18 cellular contexts compared by ENCODE assay signal in genomic region chr12:55771736-55772135, GRCh38. TPM values are rescaled to one million over a fixed set of nuclear protein-coding genes. Genes with fewer than 3 reads are reported as not detected.
A peak's percentile ranks its signal among the peaks of the same experiment; 100 is the strongest.
DNase-seq lines count a peak whose midpoint lies in the region; ATAC-seq and TF ChIP-seq lines count a peak whose summit lies in the region.
"Had no signal": no experiment of that assay in that cellular context is flagged by ENCODE, and none has a peak within 500 bp of the region (broad histone marks: within the 10 kb centered on the region; RNA-seq: fewer than 3 reads in every experiment).

No MANE protein-coding gene starts in this region.

- peaks cover 31% of the 10 kb centered on the region for H3K36me3 Mint-ChIP-seq in activated CD8-positive, alpha-beta T cell treated with anti-CD3 and anti-CD28 coated beads for 36 hours (ENCODE audit: low read depth)
- peaks cover 26% of the 10 kb centered on the region for H3K36me3 Mint-ChIP-seq in activated CD8-positive, alpha-beta T cell treated with anti-CD3 and anti-CD28 coated beads, Interleukin-2, amount 10 ng/mL, durations not matched to agents 7 days and 5 days (ENCODE audit: low read depth)
- H3K36me3 Mint-ChIP-seq in glutamatergic neuron (ENCODE audit: unreplicated experiment): no peaks in the 10 kb centered on the region

- no peak overlapping the region for H3K4me3 Mint-ChIP-seq in activated CD8-positive, alpha-beta T cell treated with anti-CD3 and anti-CD28 coated beads for 36 hours
- H3K4me3 Mint-ChIP-seq in activated CD8-positive, alpha-beta T cell treated with anti-CD3 and anti-CD28 coated beads, Interleukin-2, amount 10 ng/mL, durations not matched to agents 7 days and 5 days: no peak overlapping the region
- no peak overlapping the region for H3K4me3 Mint-ChIP-seq in glutamatergic neuron (ENCODE audit: unreplicated experiment)
- H3K4me3 Mint-ChIP-seq: activated CD4-positive, alpha-beta T cell treated with anti-CD3 and anti-CD28 coated beads, Interleukin-2, amount 10 ng/mL, durations not matched to agents 7 days and 5 days; stimulated activated naive B cell treated with anti-CD40 and anti-IgM and Interleukin-4, amounts not matched to agents 10 μg/mL and 1 μg/mL and 100 μg/mL, for 72 hours had no signal

- no peak for DNase-seq in activated CD8-positive, alpha-beta T cell treated with anti-CD3 and anti-CD28 coated beads for 36 hours
- DNase-seq in activated CD8-positive, alpha-beta T cell treated with anti-CD3 and anti-CD28 coated beads, Interleukin-2, amount 10 ng/mL, durations not matched to agents 7 days and 5 days: no peak
- DNase-seq in NCI-H2171 (lab: John Stamatoyannopoulos, UW): peak; percentile 52
- DNase-seq in glutamatergic neuron: no peak
- peak; percentile 43 for DNase-seq in retina
- DNase-seq in HEK293T (ENCODE audit: extremely low spot score): no peak
- DNase-seq in stimulated activated naive CD4-positive, alpha-beta T cell (lab: John Stamatoyannopoulos, UW): no peak
- DNase-seq: activated CD4-positive, alpha-beta T cell treated with anti-CD3 and anti-CD28 coated beads, Interleukin-2, amount 10 ng/mL, durations not matched to agents 7 days and 5 days; cortex of kidney; GF-D8; islet precursor cell; NCI-H2081 treated with DMSO at 0.1 percent for 48 hours; nucleus accumbens; spleen; stimulated activated CD4-positive, alpha-beta T cell treated with anti-CD3 and anti-CD28 coated beads, Interleukin-2, amount 100 ng/mL, for 48 hours; stimulated activated naive B cell treated with anti-CD40 and anti-IgM and Interleukin-4, amounts not matched to agents 10 μg/mL and 1 μg/mL and 100 μg/mL, for 72 hours; uterus had no signal

- CTCF ChIA-PET in activated CD8-positive, alpha-beta T cell treated with anti-CD3 and anti-CD28 coated beads for 36 hours (lab: Charles Lee): interaction anchor here (0.7 to 3.8 kb wide), 6 partner anchors 15 to 155 kb away, joined by 3 to 25 read pairs (median 4); partner anchors contain the start of gene SARNP
- CTCF ChIA-PET in activated CD8-positive, alpha-beta T cell treated with anti-CD3 and anti-CD28 coated beads, Interleukin-2, amount 10 ng/mL, durations not matched to agents 7 days and 5 days (lab: Charles Lee): interaction anchor here (1.1 to 3.3 kb wide), 5 partner anchors 14 to 34 kb away, joined by 3 to 15 read pairs (median 4); no protein-coding TSS in a partner anchor
- CTCF ChIA-PET in HEK293T (lab: Yijun Ruan, JAX): no interaction called here

- TF ChIP-seq CTCF in activated CD8-positive, alpha-beta T cell treated with anti-CD3 and anti-CD28 coated beads for 36 hours (IDR thresholded peaks at IDR 0.05): no peak
- TF ChIP-seq CTCF in glutamatergic neuron (IDR thresholded peaks at IDR 0.05; ENCODE audit: partially characterized antibody, unreplicated experiment): no peak

- no peak for ATAC-seq in activated CD8-positive, alpha-beta T cell treated with anti-CD3 and anti-CD28 coated beads for 36 hours
- ATAC-seq in activated CD8-positive, alpha-beta T cell treated with anti-CD3 and anti-CD28 coated beads, Interleukin-2, amount 10 ng/mL, durations not matched to agents 7 days and 5 days: no peak
- ATAC-seq in GM18511 (IDR thresholded peaks at IDR 0.05; ENCODE audit: unreplicated experiment): no peak
- ATAC-seq: stimulated activated naive B cell treated with anti-CD40 and anti-IgM and Interleukin-4, amounts not matched to agents 10 μg/mL and 1 μg/mL and 100 μg/mL, for 72 hours had no signal

- H3K9me3 Mint-ChIP-seq in activated CD8-positive, alpha-beta T cell treated with anti-CD3 and anti-CD28 coated beads for 36 hours: no peaks in the 10 kb centered on the region
- no peaks in the 10 kb centered on the region for H3K9me3 Mint-ChIP-seq in activated CD8-positive, alpha-beta T cell treated with anti-CD3 and anti-CD28 coated beads, Interleukin-2, amount 10 ng/mL, durations not matched to agents 7 days and 5 days (ENCODE audit: insufficient read depth)
- H3K9me3 Mint-ChIP-seq in glutamatergic neuron (ENCODE audit: unreplicated experiment): no peaks in the 10 kb centered on the region
- H3K9me3 Mint-ChIP-seq: activated CD4-positive, alpha-beta T cell treated with anti-CD3 and anti-CD28 coated beads, Interleukin-2, amount 10 ng/mL, durations not matched to agents 7 days and 5 days; stimulated activated naive B cell treated with anti-CD40 and anti-IgM and Interleukin-4, amounts not matched to agents 10 μg/mL and 1 μg/mL and 100 μg/mL, for 72 hours had no signal

- peaks cover 6% of the 10 kb centered on the region for H3K4me1 Mint-ChIP-seq in activated CD8-positive, alpha-beta T cell treated with anti-CD3 and anti-CD28 coated beads for 36 hours (ENCODE audit: low read depth)
- H3K4me1 Mint-ChIP-seq in activated CD8-positive, alpha-beta T cell treated with anti-CD3 and anti-CD28 coated beads, Interleukin-2, amount 10 ng/mL, durations not matched to agents 7 days and 5 days (ENCODE audit: low read depth): peaks cover 3% of the 10 kb centered on the region
- peaks cover 8% of the 10 kb centered on the region for H3K4me1 Mint-ChIP-seq in glutamatergic neuron (ENCODE audit: low read depth, unreplicated experiment)

- intact Hi-C loops in activated CD8-positive, alpha-beta T cell treated with anti-CD3 and anti-CD28 coated beads for 36 hours (cut with micrococcal nuclease): no loop called here

- POLR2A ChIA-PET in activated CD8-positive, alpha-beta T cell treated with anti-CD3 and anti-CD28 coated beads for 36 hours (lab: Charles Lee): interaction anchor here (1.1 to 1.7 kb wide), 5 partner anchors 26 to 133 kb away, joined by 3 to 6 read pairs (median 3); partner anchors contain the start of gene CD63
- POLR2A ChIA-PET in activated CD8-positive, alpha-beta T cell treated with anti-CD3 and anti-CD28 coated beads, Interleukin-2, amount 10 ng/mL, durations not matched to agents 7 days and 5 days (lab: Charles Lee): interaction anchor here (0.8 to 1.6 kb wide), 3 partner anchors 10 to 462 kb away, joined by 3 read pairs; no protein-coding TSS in a partner anchor
- POLR2A ChIA-PET in HEK293T (lab: Yijun Ruan, JAX): interaction anchor here (1.3 to 1.4 kb wide), 2 partner anchors 28 to 46 kb away, joined by 4 to 6 read pairs; partner anchors contain the start of genes ORMDL2 and SARNP

- H3K27ac Mint-ChIP-seq in activated CD8-positive, alpha-beta T cell treated with anti-CD3 and anti-CD28 coated beads for 36 hours: peak overlapping the region; percentile 8
- no peak overlapping the region for H3K27ac Mint-ChIP-seq in activated CD8-positive, alpha-beta T cell treated with anti-CD3 and anti-CD28 coated beads, Interleukin-2, amount 10 ng/mL, durations not matched to agents 7 days and 5 days
- peak overlapping the region; percentile 35 for H3K27ac Mint-ChIP-seq in glutamatergic neuron (ENCODE audit: unreplicated experiment)
- H3K27ac Mint-ChIP-seq: activated CD4-positive, alpha-beta T cell treated with anti-CD3 and anti-CD28 coated beads, Interleukin-2, amount 10 ng/mL, durations not matched to agents 7 days and 5 days; stimulated activated naive B cell treated with anti-CD40 and anti-IgM and Interleukin-4, amounts not matched to agents 10 μg/mL and 1 μg/mL and 100 μg/mL, for 72 hours had no signal

- no peaks in the 10 kb centered on the region for H3K27me3 Mint-ChIP-seq in activated CD8-positive, alpha-beta T cell treated with anti-CD3 and anti-CD28 coated beads for 36 hours
- H3K27me3 Mint-ChIP-seq in activated CD8-positive, alpha-beta T cell treated with anti-CD3 and anti-CD28 coated beads, Interleukin-2, amount 10 ng/mL, durations not matched to agents 7 days and 5 days (ENCODE audit: low read depth): no peaks in the 10 kb centered on the region
- peaks cover 4% of the 10 kb centered on the region for H3K27me3 Mint-ChIP-seq in glutamatergic neuron (ENCODE audit: unreplicated experiment)
- H3K27me3 Mint-ChIP-seq: activated CD4-positive, alpha-beta T cell treated with anti-CD3 and anti-CD28 coated beads, Interleukin-2, amount 10 ng/mL, durations not matched to agents 7 days and 5 days; stimulated activated naive B cell treated with anti-CD40 and anti-IgM and Interleukin-4, amounts not matched to agents 10 μg/mL and 1 μg/mL and 100 μg/mL, for 72 hours had no signal

TF ChIP-seq in HEK293T, 16 proteins besides CTCF, POLR2A, EP300 and RAD21 (continues in another document):
- TF ChIP-seq FOXK2 (IDR thresholded peaks at IDR 0.05): no peak
- no peak for TF ChIP-seq NFRKB (IDR thresholded peaks at IDR 0.05)
- TF ChIP-seq CTBP1 (IDR thresholded peaks at IDR 0.05; ENCODE audit: borderline replicate concordance): no peak

RNA-seq across cellular contexts. Expression of gene GDF11, which starts 28.8 kb away (rescaled TPM):
- 1 to 10 TPM; 7.4 to 9.3 TPM for total RNA-seq in activated CD8-positive, alpha-beta T cell treated with anti-CD3 and anti-CD28 coated beads for 36 hours
- 10 to 100 TPM; 12.4 to 13.9 TPM for total RNA-seq in activated CD8-positive, alpha-beta T cell treated with anti-CD3 and anti-CD28 coated beads, Interleukin-2, amount 10 ng/mL, durations not matched to agents 7 days and 5 days
- 52.4 TPM for total RNA-seq in glutamatergic neuron (ENCODE audit: unreplicated experiment)

RNA-seq across cellular contexts. Expression of gene CD63, which starts 42.9 kb away (rescaled TPM):
- total RNA-seq in activated CD8-positive, alpha-beta T cell treated with anti-CD3 and anti-CD28 coated beads for 36 hours: 100 to 1,000 TPM in 1 of 2 experiments, 10 to 100 TPM in 1; 99.6 to 101 TPM
- 100 to 1,000 TPM; 203 to 206 TPM for total RNA-seq in activated CD8-positive, alpha-beta T cell treated with anti-CD3 and anti-CD28 coated beads, Interleukin-2, amount 10 ng/mL, durations not matched to agents 7 days and 5 days
- 619 TPM for total RNA-seq in glutamatergic neuron (ENCODE audit: unreplicated experiment)

RNA-seq across cellular contexts. Expression of gene SARNP, which starts 45.8 kb away (rescaled TPM):
- 10 to 100 TPM; 93.9 to 94.0 TPM for total RNA-seq in activated CD8-positive, alpha-beta T cell treated with anti-CD3 and anti-CD28 coated beads for 36 hours
- 10 to 100 TPM; 91.1 to 94.8 TPM for total RNA-seq in activated CD8-positive, alpha-beta T cell treated with anti-CD3 and anti-CD28 coated beads, Interleukin-2, amount 10 ng/mL, durations not matched to agents 7 days and 5 days
- total RNA-seq in glutamatergic neuron (ENCODE audit: unreplicated experiment): 98.7 TPM

RNA-seq across cellular contexts. Expression of gene ORMDL2, which starts 46.1 kb away (rescaled TPM):
- 10 to 100 TPM; 24.2 to 27.0 TPM for total RNA-seq in activated CD8-positive, alpha-beta T cell treated with anti-CD3 and anti-CD28 coated beads for 36 hours
- total RNA-seq in activated CD8-positive, alpha-beta T cell treated with anti-CD3 and anti-CD28 coated beads, Interleukin-2, amount 10 ng/mL, durations not matched to agents 7 days and 5 days: 10 to 100 TPM; 55.2 to 57.9 TPM
- 47.6 TPM for total RNA-seq in glutamatergic neuron (ENCODE audit: unreplicated experiment)

RNA-seq across cellular contexts. Expression of gene RDH5, which starts 51.5 kb away (rescaled TPM):
- total RNA-seq in activated CD8-positive, alpha-beta T cell treated with anti-CD3 and anti-CD28 coated beads for 36 hours: 1 to 10 TPM; 5.3 to 6.8 TPM
- total RNA-seq in activated CD8-positive, alpha-beta T cell treated with anti-CD3 and anti-CD28 coated beads, Interleukin-2, amount 10 ng/mL, durations not matched to agents 7 days and 5 days: 10 to 100 TPM; 12.0 to 12.1 TPM
- total RNA-seq in glutamatergic neuron (ENCODE audit: unreplicated experiment): 6.6 TPM

Comparison
In these comparisons a context has a peak if more than half of its experiments do, and no peak if none do; other contexts are left out.
1. DNase-seq: peak in NCI-H2171 (single experiment) and retina (single experiment); none in activated CD8-positive, alpha-beta T cell treated with anti-CD3 and anti-CD28 coated beads for 36 hours (single experiment), activated CD8-positive, alpha-beta T cell treated with anti-CD3 and anti-CD28 coated beads, Interleukin-2, amount 10 ng/mL, durations not matched to agents 7 days and 5 days (single experiment), glutamatergic neuron (single experiment), HEK293T (single experiment) and stimulated activated naive CD4-positive, alpha-beta T cell (0 of 6).